ENCODE assay signal across 31 cellular contexts in genomic region chr3:195038161-195038560, GRCh38.
"Had no signal": no experiment of that assay in that cellular context is flagged by ENCODE, and none has a peak within 500 bp of the region (broad histone marks: within the 10 kb centered on the region; RNA-seq: fewer than 3 reads in every experiment).

No MANE protein-coding gene starts in this region.

- DNase-seq: activated CD4-positive, alpha-beta memory T cell treated with anti-CD3 and anti-CD28 coated beads, Interleukin-2, amount 10 ng/mL, durations not matched to agents 7 days and 5 days; activated CD4-positive, alpha-beta T cell treated with anti-CD3 and anti-CD28 coated beads for 1 hour; activated CD4-positive, alpha-beta T cell treated with anti-CD3 and anti-CD28 coated beads for 36 hours; activated CD4-positive, alpha-beta T cell treated with anti-CD3 and anti-CD28 coated beads for 48 hours; activated CD4-positive, alpha-beta T cell treated with anti-CD3 and anti-CD28 coated beads, Interleukin-2, amount 10 ng/mL, durations not matched to agents 7 days and 5 days; activated CD4-positive, alpha-beta T cell treated with anti-CD3 and anti-CD28 coated beads, Interleukin-2, amount 50 U/mL, for 48 hours; activated CD4-positive, CD25-positive, alpha-beta regulatory T cell; activated CD8-positive, alpha-beta memory T cell treated with anti-CD3 and anti-CD28 coated beads for 24 hours; activated CD8-positive, alpha-beta memory T cell treated with anti-CD3 and anti-CD28 coated beads, Interleukin-2, amount 10 ng/mL, durations not matched to agents 7 days and 5 days; activated CD8-positive, alpha-beta memory T cell treated with anti-CD3 and anti-CD28 coated beads, Interleukin-2, amount 50 U/mL, for 48 hours; activated CD8-positive, alpha-beta T cell treated with anti-CD3 and anti-CD28 coated beads, Interleukin-2, amount 10 ng/mL, durations not matched to agents 7 days and 5 days; activated effector memory CD4-positive, alpha-beta T cell treated with Interleukin-2 at 50 U/mL for 16 hours; activated gamma-delta T cell; activated naive CD4-positive, alpha-beta T cell treated with anti-CD3 and anti-CD28 coated beads, Interleukin-2, amount 10 ng/mL, durations not matched to agents 7 days and 5 days; activated naive CD4-positive, alpha-beta T cell treated with Interleukin-2 at 50 U/mL for 16 hours; activated naive CD8-positive, alpha-beta T cell treated with anti-CD3 and anti-CD28 coated beads, Interleukin-2, amount 10 ng/mL, durations not matched to agents 7 days and 5 days; activated naive CD8-positive, alpha-beta T cell treated with anti-CD3 and anti-CD28 coated beads, Interleukin-2, amount 50 U/mL, for 24 hours; activated T-cell treated with anti-CD3 and anti-CD28 coated beads, Interleukin-2, amount 50 U/mL, for 24 hours; activated T-cell treated with anti-CD3 and anti-CD28 coated beads, Interleukin-2, amount 50 U/mL, for 48 hours; amygdala; anterior cingulate cortex; caudate nucleus; cerebellar nuclear complex; T-helper 1 cell; T-helper 2 cell; T-helper 9 cell; WERI-Rb-1 had no signal

- FAIRE-seq: bronchial epithelial cell, TTC549 had no signal

- H3K27ac ChIP-seq: ascending aorta, cardiac muscle cell, WERI-Rb-1 had no signal
